ENCODE assay signal across 22 cellular contexts in genomic region chrX:11589573-11590110, GRCh38.
"Had no signal": no experiment of that assay in that cellular context is flagged by ENCODE, and none has a peak within 500 bp of the region (broad histone marks: within the 10 kb centered on the region; RNA-seq: fewer than 3 reads in every experiment).

No MANE protein-coding gene starts in this region.

- H3K4me1 ChIP-seq: esophagus squamous epithelium, foreskin keratinocyte, right atrium auricular region, tibial nerve had no signal

- DNase-seq: activated CD4-positive, alpha-beta T cell treated with anti-CD3 and anti-CD28 coated beads for 1 hour; activated CD4-positive, alpha-beta T cell treated with anti-CD3 and anti-CD28 coated beads, Interleukin-2, amount 50 U/mL, for 4 hours; activated CD8-positive, alpha-beta memory T cell treated with anti-CD3 and anti-CD28 coated beads, Interleukin-2, amount 10 ng/mL, durations not matched to agents 7 days and 5 days; activated naive CD4-positive, alpha-beta T cell treated with anti-CD3 and anti-CD28 coated beads, Interleukin-2, amount 10 ng/mL, durations not matched to agents 7 days and 5 days; activated T-cell treated with anti-CD3 and anti-CD28 coated beads, Interleukin-2, amount 50 U/mL, for 1 hour; amygdala; effector CD8-positive, alpha-beta T cell; esophagus squamous epithelium; foreskin keratinocyte; natural killer cell; nucleus accumbens; stimulated activated CD4-positive, alpha-beta T cell treated with anti-CD3 and anti-CD28 coated beads, Interleukin-4, amount 100 ng/mL, for 4 hours; stimulated activated CD8-positive, alpha-beta memory T cell treated with anti-CD3 and anti-CD28 coated beads, Interleukin-4, amount 100 ng/mL, for 48 hours; stimulated activated naive CD4-positive, alpha-beta T cell treated with Interleukin-2 at 50 U/mL for 16 hours; substantia nigra; T-cell; T-helper 9 cell had no signal

- ATAC-seq: activated CD8-positive, alpha-beta memory T cell treated with anti-CD3 and anti-CD28 coated beads, Interleukin-2, amount 10 ng/mL, durations not matched to agents 7 days and 5 days; foreskin keratinocyte; natural killer cell; T-cell had no signal

- H3K27ac ChIP-seq: esophagus squamous epithelium, foreskin keratinocyte, right atrium auricular region, SJSA1, skin epidermis, tibial nerve had no signal

- H3K9me3 ChIP-seq: esophagus squamous epithelium, right atrium auricular region, SJSA1, tibial nerve had no signal

- H3K27me3 ChIP-seq: esophagus squamous epithelium, foreskin keratinocyte, right atrium auricular region, SJSA1, tibial nerve had no signal

- H3K4me3 ChIP-seq: esophagus squamous epithelium, lung, right atrium auricular region, SJSA1, skin epidermis, tibial nerve had no signal

- H3K36me3 ChIP-seq: esophagus squamous epithelium, right atrium auricular region, SJSA1, tibial nerve had no signal
